9 cellular contexts compared by ENCODE assay signal in the genomic region with DNA sequence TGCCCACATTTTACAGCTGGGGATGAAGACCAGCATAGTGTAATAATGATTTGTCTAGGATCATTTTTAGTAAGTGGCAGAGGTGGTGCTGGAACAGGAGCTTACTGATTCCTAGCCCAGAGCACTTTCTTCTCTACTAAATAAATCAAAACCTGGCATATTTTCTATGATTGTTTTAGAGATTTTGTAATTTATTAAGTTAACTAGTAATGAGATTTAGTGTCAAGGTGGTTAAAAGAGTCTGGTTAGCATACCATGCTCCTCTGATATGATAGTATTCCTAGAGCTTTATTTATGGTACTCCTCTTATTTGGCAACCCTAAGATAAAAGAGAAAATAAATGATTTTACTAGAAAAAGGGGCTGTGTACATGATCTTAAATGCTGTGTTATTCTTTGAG.
"Had no signal": no experiment of that assay in that cellular context is flagged by ENCODE, and none has a peak within 500 bp of the region (broad histone marks: within the 10 kb centered on the region; RNA-seq: fewer than 3 reads in every experiment).

No MANE protein-coding gene starts in this region.

- H2AFZ ChIP-seq: GM23248, GM23338 had no signal

- H3K4me1 Mint-ChIP-seq: GM23338 had no signal

- ATAC-seq: GM23338, HCT116 had no signal

- H3K9ac ChIP-seq: GM23248 had no signal

- H3K4me3 ChIP-seq: GM23248, GM23338, HAP-1 had no signal

- H3K9me3 Mint-ChIP-seq: GM23338, H9 had no signal

- H3K27ac Mint-ChIP-seq: GM23338, H9, HFFc6 had no signal

- H3K27ac ChIP-seq: GM23248 had no signal

- H3K36me3 ChIP-seq: HAP-1 had no signal

- DNase-seq: GM23248, GOT3, H7, H9, HCEC 1CT, HFFc6 had no signal

- H3K4me3 Mint-ChIP-seq: GM23338, H9, HFFc6 had no signal

- H3K4me2 ChIP-seq: GM23338 had no signal

- H3K9me3 ChIP-seq: HAP-1 had no signal
